In the genomic region with DNA sequence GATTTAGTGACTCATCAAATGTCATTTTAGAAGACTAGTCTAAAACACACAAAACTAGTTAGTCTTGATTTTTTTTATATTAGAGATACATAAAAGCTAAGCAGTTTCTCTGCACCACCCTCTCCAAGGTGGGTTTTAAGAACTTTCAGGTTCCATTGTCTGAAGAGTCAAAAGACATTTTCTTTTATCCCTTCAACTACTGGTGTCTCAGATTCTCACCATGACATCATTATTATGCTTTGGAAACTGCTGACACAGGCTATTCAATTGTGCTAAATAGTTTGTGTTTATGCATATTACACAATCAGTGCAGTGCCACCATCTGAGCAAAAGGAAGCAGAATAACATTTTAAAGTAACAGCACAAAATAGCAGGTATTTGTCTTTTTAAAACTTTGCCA, we compare ENCODE assay signal across 13 cellular contexts. TPM values are rescaled to one million over a fixed set of nuclear protein-coding genes. Genes with fewer than 3 reads are reported as not detected.
A peak's percentile ranks its signal among the peaks of the same experiment; 100 is the strongest.
DNase-seq lines count a peak whose midpoint lies in the region; ATAC-seq, FAIRE-seq and TF ChIP-seq lines count a peak whose summit lies in the region.
"Had no signal": no experiment of that assay in that cellular context is flagged by ENCODE, and none has a peak within 500 bp of the region (broad histone marks: within the 10 kb centered on the region; RNA-seq: fewer than 3 reads in every experiment).

No MANE protein-coding gene starts in this region.

- no peaks in the 10 kb centered on the region for H4K20me1 ChIP-seq in GM23248 (ENCODE audit: insufficient read depth)

- H3K4me3 ChIP-seq in GM23248, result no peak overlapping the region
- H3K4me3 ChIP-seq: HAP-1, spleen had no signal

- H3K4me1 ChIP-seq in GM23248 (ENCODE audit: insufficient read depth), result peaks cover 16% of the 10 kb centered on the region
- H3K4me1 ChIP-seq: spleen had no signal

- H3K9ac ChIP-seq in GM23248, result no peak overlapping the region

- ATAC-seq in GM21390 (IDR thresholded peaks at IDR 0.05; ENCODE audit: unreplicated experiment), result no peak
- ATAC-seq: activated naive CD4-positive, alpha-beta T cell treated with anti-CD3 and anti-CD28 coated beads, Interleukin-2, amount 50 U/mL, for 72 hours had no signal

- in situ Hi-C loops in GM23248 (cut with MboI), result no loop called here
- in situ Hi-C loops in KBM-7 (cut with MboI; ENCODE audit: low pct_unique_long_range_greater_than_20kb, low sequenced_read_pairs), result no loop called here

- 0 out of 2 replicates have a peak, but pooled peaks cover 16% of the 10 kb centered on the region for H3F3A ChIP-seq in GM23248 (ENCODE audit: insufficient read depth)

- no peak for FAIRE-seq in D721Med (lab: Jason Lieb, UNC)

- H3K9me2 ChIP-seq in GM23248 (ENCODE audit: insufficient read depth), result no peaks in the 10 kb centered on the region

- peak; percentile 67 for DNase-seq in GM23248
- peak; percentile 34 for DNase-seq in NCI-H69 (lab: John Stamatoyannopoulos, UW)
- DNase-seq in dermis microvascular lymphatic vessel endothelial cell (ENCODE audit: low read depth in 2 of 2), result peak; percentile 48 to 77
- peak; percentile 53 for DNase-seq in myocyte (ENCODE audit: low read depth)
- DNase-seq in HuH-7.5 (ENCODE audit: low spot score), result no peak
- DNase-seq in D721Med (ENCODE audit: insufficient read length, low spot score), result no peak
- DNase-seq in KBM-7, result no peak
- DNase-seq: naive B cell, NCI-H1092, spleen had no signal

- no peaks in the 10 kb centered on the region for H3K9me3 ChIP-seq in GM23248 (ENCODE audit: low read depth)
- H3K9me3 ChIP-seq: HAP-1, spleen had no signal

- H3K27me3 ChIP-seq in GM23248 (replicated peaks; ENCODE audit: insufficient read depth), result no peaks in the 10 kb centered on the region

- H3K27ac ChIP-seq in GM23248, result no peak overlapping the region
- H3K27ac ChIP-seq: spleen had no signal

- no peak overlapping the region for H2AFZ ChIP-seq in GM23248

- no peaks in the 10 kb centered on the region for H3K36me3 ChIP-seq in GM23248 (ENCODE audit: low read depth)
- H3K36me3 ChIP-seq: spleen had no signal

- H3K4me2 ChIP-seq in GM23248 (ENCODE audit: unreplicated experiment), result no peak overlapping the region

- H3K79me2 ChIP-seq in GM23248 (ENCODE audit: insufficient read depth), result peaks cover 90% of the 10 kb centered on the region

- TF ChIP-seq CTCF in D721Med (IDR thresholded peaks at IDR 0.05; ENCODE audit: insufficient read depth, missing control alignments), result no peak

RNA-seq across cellular contexts. Expression of a gene that starts 52.2 kb away (rescaled TPM):
- 13.7 and 18.2 TPM in 2 replicates for total RNA-seq in GM23248 (2014; rRNA removed; shearing (Covaris generic))
- 7.0 and 7.6 TPM in 2 replicates for polyA plus RNA-seq in GM23248 (2016; fragmentation: Nextera tagmentation; extraction: Ambion mirVana)
- total RNA-seq in dermis microvascular lymphatic vessel endothelial cell, result 4.3 and 12.3 TPM in 2 replicates
- 23.4 and 28.0 TPM in 2 replicates for total RNA-seq in myocyte
- polyA plus RNA-seq in myocyte (2012), result 9.0 TPM

Comparison
In these comparisons a context has a peak if more than half of its experiments do, and no peak if none do; other contexts are left out.
1. DNase-seq: peak in GM23248 (single experiment), NCI-H69 (single experiment), dermis microvascular lymphatic vessel endothelial cell (2 of 2) and myocyte (single experiment); none in HuH-7.5 (single experiment), D721Med (single experiment) and KBM-7 (single experiment).